Comparison of ENCODE assay signal across 27 cellular contexts in genomic region chr7:72316148-72316547, GRCh38.
"Had no signal": no experiment of that assay in that cellular context is flagged by ENCODE, and none has a peak within 500 bp of the region (broad histone marks: within the 10 kb centered on the region; RNA-seq: fewer than 3 reads in every experiment).

No MANE protein-coding gene starts in this region.

- H3K9me3 ChIP-seq: left ventricle myocardium inferior, mucosa of descending colon, pancreas, prostate gland, uterus had no signal

- H3K9me3 Mint-ChIP-seq: natural killer cell treated with Interleukin-12 subunit alpha and Interleukin-12 subunit beta and Interleukin-15 and Interleukin-18, amount 100 ng/mL, for 72 hours; neural crest cell; type B pancreatic cell had no signal

- ATAC-seq: mucosa of descending colon; naive thymus-derived CD4-positive, alpha-beta T cell; natural killer cell treated with Interleukin-12 subunit alpha and Interleukin-12 subunit beta and Interleukin-15 and Interleukin-18, amount 100 ng/mL, for 72 hours; pancreas; right cardiac atrium; stimulated activated memory B cell treated with anti-CD40 and anti-IgM and Interleukin-4, amounts not matched to agents 10 μg/mL and 1 μg/mL and 100 μg/mL, for 72 hours; stimulated activated naive CD8-positive, alpha-beta T cell treated with anti-CD3 and anti-CD28 coated beads, Interleukin-15, amount 100 ng/mL, for 72 hours had no signal

- H3K27ac ChIP-seq: left ventricle myocardium inferior, pancreas, prostate gland, tibial nerve, uterus had no signal

- H3K27me3 ChIP-seq: pancreas, tibial nerve, uterus had no signal

- H3K27me3 Mint-ChIP-seq: memory B cell; stimulated activated memory B cell treated with anti-CD40 and anti-IgM and Interleukin-4, amounts not matched to agents 10 μg/mL and 1 μg/mL and 100 μg/mL, for 72 hours; stimulated activated naive CD8-positive, alpha-beta T cell treated with anti-CD3 and anti-CD28 coated beads, Interleukin-15, amount 100 ng/mL, for 72 hours had no signal

- H3K36me3 ChIP-seq: left ventricle myocardium inferior, pancreas, prostate gland, tibial nerve, uterus had no signal

- H3K4me2 ChIP-seq: smooth muscle cell had no signal

- H3K4me1 ChIP-seq: left ventricle myocardium inferior, pancreas, prostate gland, tibial nerve, uterus had no signal

- H3K4me3 Mint-ChIP-seq: memory B cell; naive thymus-derived CD4-positive, alpha-beta T cell; natural killer cell treated with Interleukin-12 subunit alpha and Interleukin-12 subunit beta and Interleukin-15 and Interleukin-18, amount 100 ng/mL, for 72 hours; neural crest cell; stimulated activated memory B cell treated with anti-CD40 and anti-IgM and Interleukin-4, amounts not matched to agents 10 μg/mL and 1 μg/mL and 100 μg/mL, for 72 hours; stimulated activated naive CD8-positive, alpha-beta T cell treated with anti-CD3 and anti-CD28 coated beads, Interleukin-15, amount 100 ng/mL, for 72 hours; type B pancreatic cell had no signal

- H3K27ac Mint-ChIP-seq: memory B cell; naive thymus-derived CD4-positive, alpha-beta T cell; natural killer cell treated with Interleukin-12 subunit alpha and Interleukin-12 subunit beta and Interleukin-15 and Interleukin-18, amount 100 ng/mL, for 72 hours; stimulated activated memory B cell treated with anti-CD40 and anti-IgM and Interleukin-4, amounts not matched to agents 10 μg/mL and 1 μg/mL and 100 μg/mL, for 72 hours; stimulated activated naive CD8-positive, alpha-beta T cell treated with anti-CD3 and anti-CD28 coated beads, Interleukin-15, amount 100 ng/mL, for 72 hours; type B pancreatic cell had no signal

- DNase-seq: islet precursor cell; left ventricle myocardium inferior; midbrain; mucosa of descending colon; naive thymus-derived CD4-positive, alpha-beta T cell; nucleus accumbens; pancreas; posterior cingulate gyrus; retina; right cardiac atrium; stimulated activated CD4-positive, alpha-beta T cell treated with anti-CD3 and anti-CD28 coated beads, Interleukin-1b, Interleukin-23, amount 100 ng/mL, for 48 hours; stimulated activated CD4-positive, alpha-beta T cell treated with anti-CD3 and anti-CD28 coated beads, Interleukin-2, amount 100 ng/mL, for 48 hours; stimulated activated CD4-positive, alpha-beta T cell treated with anti-CD3 and anti-CD28 coated beads, Interleukin-4, amount 100 ng/mL, for 4 hours; stimulated activated CD8-positive, alpha-beta memory T cell treated with anti-CD3 and anti-CD28 coated beads, Interleukin-4, amount 100 ng/mL, for 48 hours; stimulated activated naive CD4-positive, alpha-beta T cell treated with Interleukin-2 at 50 U/mL for 16 hours; stimulated activated naive CD8-positive, alpha-beta T cell treated with anti-CD3 and anti-CD28 coated beads, Interleukin-15, amount 100 ng/mL, for 72 hours; substantia nigra; uterus had no signal

- H3K4me3 ChIP-seq: left ventricle myocardium inferior, lung, mucosa of descending colon, pancreas, prostate gland, smooth muscle cell, tibial nerve, uterus had no signal

- H3K36me3 Mint-ChIP-seq: memory B cell; naive thymus-derived CD4-positive, alpha-beta T cell; natural killer cell treated with Interleukin-12 subunit alpha and Interleukin-12 subunit beta and Interleukin-15 and Interleukin-18, amount 100 ng/mL, for 72 hours; stimulated activated memory B cell treated with anti-CD40 and anti-IgM and Interleukin-4, amounts not matched to agents 10 μg/mL and 1 μg/mL and 100 μg/mL, for 72 hours; type B pancreatic cell had no signal

- H3K4me1 Mint-ChIP-seq: memory B cell; naive thymus-derived CD4-positive, alpha-beta T cell; neural crest cell; stimulated activated memory B cell treated with anti-CD40 and anti-IgM and Interleukin-4, amounts not matched to agents 10 μg/mL and 1 μg/mL and 100 μg/mL, for 72 hours; stimulated activated naive CD8-positive, alpha-beta T cell treated with anti-CD3 and anti-CD28 coated beads, Interleukin-15, amount 100 ng/mL, for 72 hours had no signal
